1 cellular context compared by ENCODE assay signal in genomic region chr21:42468511-42469131, GRCh38.
A peak's percentile ranks its signal among the peaks of the same experiment; 100 is the strongest.
TF ChIP-seq lines count a peak whose summit lies in the region.

No MANE protein-coding gene starts in this region.

TF ChIP-seq in HEK293, 187 proteins besides CTCF, POLR2A, EP300 and RAD21 (continued from another document):
- TF ChIP-seq, protein P1, sequence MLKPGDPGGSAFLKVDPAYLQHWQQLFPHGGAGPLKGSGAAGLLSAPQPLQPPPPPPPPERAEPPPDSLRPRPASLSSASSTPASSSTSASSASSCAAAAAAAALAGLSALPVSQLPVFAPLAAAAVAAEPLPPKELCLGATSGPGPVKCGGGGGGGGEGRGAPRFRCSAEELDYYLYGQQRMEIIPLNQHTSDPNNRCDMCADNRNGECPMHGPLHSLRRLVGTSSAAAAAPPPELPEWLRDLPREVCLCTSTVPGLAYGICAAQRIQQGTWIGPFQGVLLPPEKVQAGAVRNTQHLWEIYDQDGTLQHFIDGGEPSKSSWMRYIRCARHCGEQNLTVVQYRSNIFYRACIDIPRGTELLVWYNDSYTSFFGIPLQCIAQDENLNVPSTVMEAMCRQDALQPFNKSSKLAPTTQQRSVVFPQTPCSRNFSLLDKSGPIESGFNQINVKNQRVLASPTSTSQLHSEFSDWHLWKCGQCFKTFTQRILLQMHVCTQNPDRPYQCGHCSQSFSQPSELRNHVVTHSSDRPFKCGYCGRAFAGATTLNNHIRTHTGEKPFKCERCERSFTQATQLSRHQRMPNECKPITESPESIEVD (tag by site-specific recombination; IDR thresholded peaks at IDR 0.05): peak; percentile 62; the same call in 1 of the 2 replicates
- TF ChIP-seq, protein P2, sequence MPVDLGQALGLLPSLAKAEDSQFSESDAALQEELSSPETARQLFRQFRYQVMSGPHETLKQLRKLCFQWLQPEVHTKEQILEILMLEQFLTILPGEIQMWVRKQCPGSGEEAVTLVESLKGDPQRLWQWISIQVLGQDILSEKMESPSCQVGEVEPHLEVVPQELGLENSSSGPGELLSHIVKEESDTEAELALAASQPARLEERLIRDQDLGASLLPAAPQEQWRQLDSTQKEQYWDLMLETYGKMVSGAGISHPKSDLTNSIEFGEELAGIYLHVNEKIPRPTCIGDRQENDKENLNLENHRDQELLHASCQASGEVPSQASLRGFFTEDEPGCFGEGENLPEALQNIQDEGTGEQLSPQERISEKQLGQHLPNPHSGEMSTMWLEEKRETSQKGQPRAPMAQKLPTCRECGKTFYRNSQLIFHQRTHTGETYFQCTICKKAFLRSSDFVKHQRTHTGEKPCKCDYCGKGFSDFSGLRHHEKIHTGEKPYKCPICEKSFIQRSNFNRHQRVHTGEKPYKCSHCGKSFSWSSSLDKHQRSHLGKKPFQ (tag by site-specific recombination; IDR thresholded peaks at IDR 0.05): peak; percentile 58; the same call in 1 of the 2 replicates
- TF ChIP-seq SP7 (tag by site-specific recombination; IDR thresholded peaks at IDR 0.05) (peak; percentile 53; the same call in 1 of the 2 replicates), ZFP37 (tag by site-specific recombination; IDR thresholded peaks at IDR 0.05) (no peak), ZNF423 (tag by site-specific recombination; IDR thresholded peaks at IDR 0.05) (peak; percentile 59; the same call in 1 of the 2 replicates), ZNF707 (tag by site-specific recombination; IDR thresholded peaks at IDR 0.05) (no peak), EGR2 (tag by site-specific recombination; IDR thresholded peaks at IDR 0.05; ENCODE audit: low read depth) (0 out of 2 replicates have a peak, but pooled peaks have one; percentile 17), ZNF266 (tag by site-specific recombination; IDR thresholded peaks at IDR 0.05; ENCODE audit: low read depth) (no peak), SETDB1 (IDR thresholded peaks at IDR 0.05; ENCODE audit: insufficient read length, low read length) (no peak), ZFHX2 (tag by site-specific recombination; conservative IDR thresholded peaks at IDR 0.05) (peak; percentile 45), ZBTB44 (tag by site-specific recombination; IDR thresholded peaks at IDR 0.05) (0 out of 2 replicates have a peak, but pooled peaks have one; percentile 6), ZBTB17 (tag by site-specific recombination; IDR thresholded peaks at IDR 0.05) (peak; percentile 75), ZNF561 (tag by site-specific recombination; IDR thresholded peaks at IDR 0.05; ENCODE audit: borderline replicate concordance) (peak; percentile 21; the same call in 1 of the 2 replicates), ZNF488 (tag by site-specific recombination; IDR thresholded peaks at IDR 0.05) (peak; percentile 84)
- TF ChIP-seq, protein P3, sequence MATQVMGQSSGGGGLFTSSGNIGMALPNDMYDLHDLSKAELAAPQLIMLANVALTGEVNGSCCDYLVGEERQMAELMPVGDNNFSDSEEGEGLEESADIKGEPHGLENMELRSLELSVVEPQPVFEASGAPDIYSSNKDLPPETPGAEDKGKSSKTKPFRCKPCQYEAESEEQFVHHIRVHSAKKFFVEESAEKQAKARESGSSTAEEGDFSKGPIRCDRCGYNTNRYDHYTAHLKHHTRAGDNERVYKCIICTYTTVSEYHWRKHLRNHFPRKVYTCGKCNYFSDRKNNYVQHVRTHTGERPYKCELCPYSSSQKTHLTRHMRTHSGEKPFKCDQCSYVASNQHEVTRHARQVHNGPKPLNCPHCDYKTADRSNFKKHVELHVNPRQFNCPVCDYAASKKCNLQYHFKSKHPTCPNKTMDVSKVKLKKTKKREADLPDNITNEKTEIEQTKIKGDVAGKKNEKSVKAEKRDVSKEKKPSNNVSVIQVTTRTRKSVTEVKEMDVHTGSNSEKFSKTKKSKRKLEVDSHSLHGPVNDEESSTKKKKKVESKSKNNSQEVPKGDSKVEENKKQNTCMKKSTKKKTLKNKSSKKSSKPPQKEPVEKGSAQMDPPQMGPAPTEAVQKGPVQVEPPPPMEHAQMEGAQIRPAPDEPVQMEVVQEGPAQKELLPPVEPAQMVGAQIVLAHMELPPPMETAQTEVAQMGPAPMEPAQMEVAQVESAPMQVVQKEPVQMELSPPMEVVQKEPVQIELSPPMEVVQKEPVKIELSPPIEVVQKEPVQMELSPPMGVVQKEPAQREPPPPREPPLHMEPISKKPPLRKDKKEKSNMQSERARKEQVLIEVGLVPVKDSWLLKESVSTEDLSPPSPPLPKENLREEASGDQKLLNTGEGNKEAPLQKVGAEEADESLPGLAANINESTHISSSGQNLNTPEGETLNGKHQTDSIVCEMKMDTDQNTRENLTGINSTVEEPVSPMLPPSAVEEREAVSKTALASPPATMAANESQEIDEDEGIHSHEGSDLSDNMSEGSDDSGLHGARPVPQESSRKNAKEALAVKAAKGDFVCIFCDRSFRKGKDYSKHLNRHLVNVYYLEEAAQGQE (tag by site-specific recombination; IDR thresholded peaks at IDR 0.05): no peak
- TF ChIP-seq, protein P4, sequence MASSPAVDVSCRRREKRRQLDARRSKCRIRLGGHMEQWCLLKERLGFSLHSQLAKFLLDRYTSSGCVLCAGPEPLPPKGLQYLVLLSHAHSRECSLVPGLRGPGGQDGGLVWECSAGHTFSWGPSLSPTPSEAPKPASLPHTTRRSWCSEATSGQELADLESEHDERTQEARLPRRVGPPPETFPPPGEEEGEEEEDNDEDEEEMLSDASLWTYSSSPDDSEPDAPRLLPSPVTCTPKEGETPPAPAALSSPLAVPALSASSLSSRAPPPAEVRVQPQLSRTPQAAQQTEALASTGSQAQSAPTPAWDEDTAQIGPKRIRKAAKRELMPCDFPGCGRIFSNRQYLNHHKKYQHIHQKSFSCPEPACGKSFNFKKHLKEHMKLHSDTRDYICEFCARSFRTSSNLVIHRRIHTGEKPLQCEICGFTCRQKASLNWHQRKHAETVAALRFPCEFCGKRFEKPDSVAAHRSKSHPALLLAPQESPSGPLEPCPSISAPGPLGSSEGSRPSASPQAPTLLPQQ (tag by site-specific recombination; IDR thresholded peaks at IDR 0.05): peak; percentile 58; the same call in 1 of the 2 replicates
